Comparison of ENCODE assay signal across 9 cellular contexts in genomic region chr10:22103701-22104100, GRCh38.
DNase-seq lines count a peak whose midpoint lies in the region; FAIRE-seq lines count a peak whose summit lies in the region.
"Had no signal": no experiment of that assay in that cellular context is flagged by ENCODE, and none has a peak within 500 bp of the region (broad histone marks: within the 10 kb centered on the region; RNA-seq: fewer than 3 reads in every experiment).

No MANE protein-coding gene starts in this region.

- CTCF ChIA-PET in CD4-positive, alpha-beta memory T cell (lab: Charles Lee; ENCODE audit: partially characterized antibody): interaction anchor here (0.7 to 3.1 kb wide), 7 partner anchors 14 to 886 kb away, joined by 3 to 9 read pairs (median 3); no protein-coding TSS in a partner anchor

- no peak overlapping the region for H3K4me3 ChIP-seq in CD4-positive, alpha-beta memory T cell (ENCODE audit: low read length in 2 of 2)

- POLR2A ChIA-PET in CD4-positive, alpha-beta memory T cell (lab: Charles Lee; ENCODE audit: partially characterized antibody): no interaction called here

- no peaks in the 10 kb centered on the region for H3K36me3 ChIP-seq in CD4-positive, alpha-beta memory T cell (ENCODE audit: insufficient read depth, low read length)

- no peaks in the 10 kb centered on the region for H3K4me1 Mint-ChIP-seq in CD4-positive, alpha-beta memory T cell
- H3K4me1 Mint-ChIP-seq in activated T-cell treated with anti-CD3 and anti-CD28 coated beads, Interleukin-2, amount 50 U/mL, for 24 hours (ENCODE audit: low read depth): no peaks in the 10 kb centered on the region

- no peaks in the 10 kb centered on the region for H3K9me3 ChIP-seq in CD4-positive, alpha-beta memory T cell (ENCODE audit: control insufficient read depth in 1 of 2, low read length in 2 of 2)

- intact Hi-C loops in CD4-positive, alpha-beta memory T cell (cut with micrococcal nuclease): no loop called here

- no peaks in the 10 kb centered on the region for H3K27me3 ChIP-seq in CD4-positive, alpha-beta memory T cell (ENCODE audit: insufficient read depth, low read length)

- H3K36me3 Mint-ChIP-seq in CD4-positive, alpha-beta memory T cell: no peaks in the 10 kb centered on the region
- H3K36me3 Mint-ChIP-seq in activated T-cell treated with anti-CD3 and anti-CD28 coated beads, Interleukin-2, amount 50 U/mL, for 24 hours (ENCODE audit: low read depth): no peaks in the 10 kb centered on the region

- no peaks in the 10 kb centered on the region for H3K27me3 Mint-ChIP-seq in CD4-positive, alpha-beta memory T cell
- no peaks in the 10 kb centered on the region for H3K27me3 Mint-ChIP-seq in activated T-cell treated with anti-CD3 and anti-CD28 coated beads, Interleukin-2, amount 50 U/mL, for 24 hours

- H3K27ac ChIP-seq in CD4-positive, alpha-beta memory T cell (ENCODE audit: low read depth, low read length): no peak overlapping the region

- H3K9me3 Mint-ChIP-seq in CD4-positive, alpha-beta memory T cell: peaks cover 0 to 7% (median 0%) of the 10 kb centered on the region in 8 donors
- no peaks in the 10 kb centered on the region for H3K9me3 Mint-ChIP-seq in activated T-cell treated with anti-CD3 and anti-CD28 coated beads, Interleukin-2, amount 50 U/mL, for 24 hours

- H3K27ac Mint-ChIP-seq in CD4-positive, alpha-beta memory T cell: peak overlapping the region in 1 of 7 donors; percentile 6
- no peak overlapping the region for H3K27ac Mint-ChIP-seq in activated T-cell treated with anti-CD3 and anti-CD28 coated beads, Interleukin-2, amount 50 U/mL, for 24 hours

- DNase-seq in CD4-positive, alpha-beta memory T cell: peak in 3 of 5 donors; percentile 5 to 10 (median 8)
- DNase-seq in GM19239 (ENCODE audit: insufficient read length, low spot score) (peak; percentile 4), RPMI8226 (peak; percentile 9), iris pigment epithelial cell (ENCODE audit: low read depth) (peak; percentile 28), SIG-M5 (lab: John Stamatoyannopoulos, UW) (no peak), occipital lobe (lab: John Stamatoyannopoulos, UW) (no peak)
- DNase-seq in effector CD8-positive, alpha-beta T cell (lab: John Stamatoyannopoulos, UW): no peak
- DNase-seq in activated T-cell treated with anti-CD3 and anti-CD28 coated beads, Interleukin-2, amount 50 U/mL, for 24 hours: no peak
- DNase-seq: KG1 had no signal

- H3K4me1 ChIP-seq in CD4-positive, alpha-beta memory T cell (ENCODE audit: insufficient read depth, low read length): no peaks in the 10 kb centered on the region

- no peak overlapping the region for H3K4me3 Mint-ChIP-seq in CD4-positive, alpha-beta memory T cell
- H3K4me3 Mint-ChIP-seq in activated T-cell treated with anti-CD3 and anti-CD28 coated beads, Interleukin-2, amount 50 U/mL, for 24 hours: no peak overlapping the region

- FAIRE-seq in GM19239 (lab: Jason Lieb, UNC): peak; percentile 42

Comparison
In these comparisons a context has a peak if more than half of its experiments do, and no peak if none do; other contexts are left out.
1. DNase-seq: peak in CD4-positive, alpha-beta memory T cell (3 of 5), GM19239 (single experiment), RPMI8226 (single experiment) and iris pigment epithelial cell (single experiment); none in effector CD8-positive, alpha-beta T cell (single experiment), SIG-M5 (single experiment), activated T-cell treated with anti-CD3 and anti-CD28 coated beads, Interleukin-2, amount 50 U/mL, for 24 hours (single experiment) and occipital lobe (single experiment).